In genomic region chr18:48929951-48930713, GRCh38 we compare ENCODE assay signal across 1 cellular context.
TF ChIP-seq lines count a peak whose summit lies in the region.

No MANE protein-coding gene starts in this region.

TF ChIP-seq in HepG2, 621 proteins besides CTCF, POLR2A, EP300 and RAD21 (continued from another document):
- TF ChIP-seq ZNF784 (CRISPR knock-in tag; IDR thresholded peaks at IDR 0.05; ENCODE audit: borderline replicate concordance) (no peak), ATF2 (CRISPR knock-in tag; IDR thresholded peaks at IDR 0.05) (no peak), TBX2 (CRISPR knock-in tag; IDR thresholded peaks at IDR 0.05; ENCODE audit: borderline replicate concordance) (peak; percentile 87), NR1H2 (CRISPR knock-in tag; IDR thresholded peaks at IDR 0.05; ENCODE audit: borderline replicate concordance, low read depth) (no peak), ZNF646 (CRISPR knock-in tag; IDR thresholded peaks at IDR 0.05) (no peak), ZFAT (CRISPR knock-in tag; conservative IDR thresholded peaks at IDR 0.05) (no peak), TEF (CRISPR knock-in tag; IDR thresholded peaks at IDR 0.05) (no peak), ZNF781 (CRISPR knock-in tag; IDR thresholded peaks at IDR 0.05; ENCODE audit: borderline replicate concordance, not compliant biosample characterization) (no peak), ISX (CRISPR knock-in tag; conservative IDR thresholded peaks at IDR 0.05) (no peak), GMEB1 (CRISPR knock-in tag; IDR thresholded peaks at IDR 0.05; ENCODE audit: borderline replicate concordance) (peak; percentile 41; the same call in 1 of the 2 replicates), ZNF430 (CRISPR knock-in tag; IDR thresholded peaks at IDR 0.05) (no peak), AHR (CRISPR knock-in tag; IDR thresholded peaks at IDR 0.05) (no peak), TAF15 (IDR thresholded peaks at IDR 0.05; ENCODE audit: low read depth, low read length, poor library complexity, severe bottlenecking) (no peak), ZNF24 (IDR thresholded peaks at IDR 0.05) (no peak), MBD4 (IDR thresholded peaks at IDR 0.05; ENCODE audit: borderline replicate concordance, low read length) (no peak), ZNF574 (CRISPR knock-in tag; IDR thresholded peaks at IDR 0.05) (peak; percentile 69), ELF1 (CRISPR knock-in tag; IDR thresholded peaks at IDR 0.05) (no peak)
